8 cellular contexts compared by ENCODE assay signal in genomic region chr9:32384364-32385134, GRCh38. TPM values are rescaled to one million over a fixed set of nuclear protein-coding genes. Genes with fewer than 3 reads are reported as not detected.
DNase-seq lines count a peak whose midpoint lies in the region; ATAC-seq, FAIRE-seq and TF ChIP-seq lines count a peak whose summit lies in the region.

Gene ACO1, plus strand, starts transcription at chr9:32384643. Its CDS starts 20,864 bp downstream, at chr9:32405507.

- no peaks in the 10 kb centered on the region for H3K79me2 ChIP-seq in OCI-LY7 (ENCODE audit: insufficient read depth, low read depth, low read length)

- peak within 1 kb of the TSS; percentile 75 to 80 for H3K9ac ChIP-seq in mucosa of rectum (ENCODE audit: low read depth in 1 of 2, low read length in 2 of 2)

- peak within 1 kb of the TSS; percentile 96 for H3K4me2 ChIP-seq in OCI-LY7 (ENCODE audit: low read length)

- no peak for FAIRE-seq in D721Med (lab: Jason Lieb, UNC)

- no peaks in the 10 kb centered on the region for H3K9me2 ChIP-seq in OCI-LY7 (ENCODE audit: insufficient read depth, low read length)

- ATAC-seq in GM21367 (IDR thresholded peaks at IDR 0.05; ENCODE audit: unreplicated experiment) = peak; percentile 95

- peak within 1 kb of the TSS; percentile 93 for H3K4me3 ChIP-seq in OCI-LY7 (ENCODE audit: low read depth, low read length, poor library complexity, severe bottlenecking)
- H3K4me3 ChIP-seq in epithelial cell of proximal tubule (ENCODE audit: low read depth, low read length) = peak within 1 kb of the TSS; percentile 96
- H3K4me3 ChIP-seq in mucosa of rectum (ENCODE audit: low read length in 2 of 2) = peak within 1 kb of the TSS; percentile 83 to 87

- no peaks in the 10 kb centered on the region for H4K20me1 ChIP-seq in OCI-LY7 (ENCODE audit: insufficient read depth, low read length)

- peaks cover 23% of the 10 kb centered on the region for H3K4me1 ChIP-seq in OCI-LY7 (ENCODE audit: insufficient read depth, low read length, poor library complexity, severe bottlenecking)
- peaks cover 0 to 7% of the 10 kb centered on the region in 2 donors for H3K4me1 ChIP-seq in mucosa of rectum (ENCODE audit: control insufficient read depth in 2 of 2, insufficient read depth in 2 of 2, low read length in 2 of 2)

- intact Hi-C loops in OCI-LY7 (cut with micrococcal nuclease; ENCODE audit: unreplicated experiment) = loop anchor here (1.0 to 2.0 kb wide), 2 partner anchors 48 to 189 kb away; partner anchors contain the start of gene NDUFB6

- H3K27me3 ChIP-seq in mucosa of rectum (ENCODE audit: control insufficient read depth in 2 of 2, insufficient read depth in 2 of 2, low read length in 2 of 2) = peaks cover 0 to 2% of the 10 kb centered on the region in 2 donors

- peak within 1 kb of the TSS; percentile 94 for H2AFZ ChIP-seq in OCI-LY7 (ENCODE audit: low read length)

- no TSS peak for BruUV-seq in OCI-LY7 (replicated peaks; lab: Mats Ljungman, UMichigan)

- DNase-seq in D721Med (ENCODE audit: insufficient read length, low spot score) (peak; percentile 91), HT-29 (ENCODE audit: low spot score) (peak; percentile 87), OCI-LY7 (ENCODE audit: low spot score) (peak; percentile 87), activated T-cell treated with anti-CD3 and anti-CD28 coated beads for 48 hours (ENCODE audit: low read depth) (peak; percentile 85), epithelial cell of proximal tubule (ENCODE audit: low read depth) (no peak)
- DNase-seq in stimulated activated CD8-positive, alpha-beta memory T cell treated with anti-CD3 and anti-CD28 coated beads, Interleukin-4, amount 100 ng/mL, for 4 hours (ENCODE audit: low read depth in 2 of 2, low spot score in 1 of 2) = peak; percentile 71 to 72

- CTCF ChIA-PET in OCI-LY7 (lab: Charles Lee; ENCODE audit: unreplicated experiment) = interaction anchor here (0.6 to 1.1 kb wide), 4 partner anchors 141 to 195 kb away, joined by 3 to 7 read pairs (median 3); partner anchors contain the start of genes NDUFB6 and RIGI

- POLR2A ChIA-PET in OCI-LY7 (lab: Charles Lee) = interaction anchor here (0.6 to 1.8 kb wide), 9 partner anchors 18 to 773 kb away, joined by 3 to 9 read pairs (median 3); partner anchors contain the start of gene NDUFB6

- H3K9me3 ChIP-seq in OCI-LY7 (ENCODE audit: low read length) (no peaks in the 10 kb centered on the region), mucosa of rectum (ENCODE audit: control insufficient read depth in 2 of 2, low read length in 2 of 2) (no peaks in the 10 kb centered on the region)

- H3K36me3 ChIP-seq in OCI-LY7 (ENCODE audit: insufficient read depth, low read length) = no peaks in the 10 kb centered on the region
- no peaks in the 10 kb centered on the region for H3K36me3 ChIP-seq in mucosa of rectum (ENCODE audit: control insufficient read depth in 2 of 2, insufficient read depth in 2 of 2, low read length in 2 of 2)

- TF ChIP-seq CTCF in D721Med (IDR thresholded peaks at IDR 0.05; ENCODE audit: insufficient read depth, missing control alignments) (peak; percentile 29), OCI-LY7 (conservative IDR thresholded peaks at IDR 0.05; ENCODE audit: low read length) (peak; percentile 48; the same call in 1 of the 2 replicates), epithelial cell of proximal tubule (conservative IDR thresholded peaks at IDR 0.05; ENCODE audit: low read depth, low read length) (no peak)

- H3K27ac ChIP-seq in OCI-LY7 (ENCODE audit: low read depth, low read length, poor library complexity, severe bottlenecking) (no peak within 1 kb of the TSS), mucosa of rectum (ENCODE audit: low read depth in 2 of 2, low read length in 2 of 2) (peak within 1 kb of the TSS; percentile 66 to 78)

RNA-seq across cellular contexts. Expression of gene ACO1, which starts in this region (rescaled TPM):
- total RNA-seq in HT-29 (2014; rRNA removed; shearing (Covaris generic)) = 27.1 and 30.5 TPM in 2 replicates
- total RNA-seq in OCI-LY7 (2014; rRNA removed; shearing (Covaris generic)) = 8.8 and 9.2 TPM in 2 replicates
- total RNA-seq in OCI-LY7 (2022) (8.8 and 9.0 TPM in 2 replicates), epithelial cell of proximal tubule (41.2 and 66.8 TPM in 2 replicates)
